Comparison of ENCODE assay signal across 25 cellular contexts in genomic region chr10:48817141-48817540, GRCh38.
DNase-seq lines count a peak whose midpoint lies in the region; ATAC-seq and TF ChIP-seq lines count a peak whose summit lies in the region.
"Had no signal": no experiment of that assay in that cellular context is flagged by ENCODE, and none has a peak within 500 bp of the region (broad histone marks: within the 10 kb centered on the region; RNA-seq: fewer than 3 reads in every experiment).

No MANE protein-coding gene starts in this region.

- H3K4me1 Mint-ChIP-seq in stimulated activated naive B cell treated with anti-CD40 and anti-IgM and Interleukin-4, amounts not matched to agents 10 μg/mL and 1 μg/mL and 100 μg/mL, for 72 hours: peaks cover 19% of the 10 kb centered on the region in 2 donors
- H3K4me1 Mint-ChIP-seq: CD8-positive, alpha-beta memory T cell had no signal

- H3K14ac ChIP-seq in neuronal stem cell (ENCODE audit: low read length): peak overlapping the region; percentile 25

- H2BK12ac ChIP-seq in neuronal stem cell (ENCODE audit: low read length): peak overlapping the region; percentile 53

- H3K23ac ChIP-seq in neuronal stem cell (ENCODE audit: low read depth, low read length, poor library complexity): peak overlapping the region; percentile 87

- H2AK5ac ChIP-seq in neuronal stem cell (ENCODE audit: low read depth, low read length): no peak overlapping the region

- H3K18ac ChIP-seq in neuronal stem cell (ENCODE audit: low read length): peak overlapping the region; percentile 50

- TF ChIP-seq CTCF in right atrium auricular region (IDR thresholded peaks at IDR 0.05) (no peak), heart left ventricle (IDR thresholded peaks at IDR 0.05) (no peak), coronary artery (IDR thresholded peaks at IDR 0.05) (no peak)

- H3K36me3 Mint-ChIP-seq in stimulated activated naive B cell treated with anti-CD40 and anti-IgM and Interleukin-4, amounts not matched to agents 10 μg/mL and 1 μg/mL and 100 μg/mL, for 72 hours: peaks cover 37 to 72% of the 10 kb centered on the region in 2 donors
- H3K36me3 Mint-ChIP-seq: CD4-positive, alpha-beta memory T cell; CD8-positive, alpha-beta memory T cell had no signal

- H2BK5ac ChIP-seq in neuronal stem cell (ENCODE audit: low read length): no peak overlapping the region

- no peaks in the 10 kb centered on the region for H3K9me3 ChIP-seq in right atrium auricular region
- H3K9me3 ChIP-seq in heart left ventricle: no peaks in the 10 kb centered on the region
- H3K9me3 ChIP-seq in neuronal stem cell (replicated peaks in 1 of 2; ENCODE audit: control insufficient read depth in 2 of 2, insufficient read depth in 1 of 2, low read depth in 1 of 2, low read length in 2 of 2): peaks cover 0 to 2% of the 10 kb centered on the region in 2 donors
- H3K9me3 ChIP-seq: A549; BLaER1 treated with 17β-estradiol and CSF1 and Interleukin-3, amounts not matched to agents 10 nM and 100 nM had no signal

- H2BK15ac ChIP-seq in neuronal stem cell (ENCODE audit: low read length): no peak overlapping the region

- no peak overlapping the region for H3K4me3 Mint-ChIP-seq in stimulated activated naive B cell treated with anti-CD40 and anti-IgM and Interleukin-4, amounts not matched to agents 10 μg/mL and 1 μg/mL and 100 μg/mL, for 72 hours
- H3K4me3 Mint-ChIP-seq: B cell; CD4-positive, alpha-beta memory T cell; CD4-positive, CD25-positive, alpha-beta regulatory T cell; CD8-positive, alpha-beta memory T cell had no signal

- H3K9ac ChIP-seq in neuronal stem cell (ENCODE audit: low read depth, low read length, poor library complexity): no peak overlapping the region
- H3K9ac ChIP-seq: BLaER1 treated with 17β-estradiol and CSF1 and Interleukin-3, amounts not matched to agents 10 nM and 100 nM had no signal

- H3K9me3 Mint-ChIP-seq in stimulated activated naive B cell treated with anti-CD40 and anti-IgM and Interleukin-4, amounts not matched to agents 10 μg/mL and 1 μg/mL and 100 μg/mL, for 72 hours: no peaks in the 10 kb centered on the region
- H3K9me3 Mint-ChIP-seq: CD4-positive, alpha-beta memory T cell; CD4-positive, CD25-positive, alpha-beta regulatory T cell had no signal

- TF ChIP-seq POLR2A in heart left ventricle (IDR thresholded peaks at IDR 0.05): no peak

- H3K27ac ChIP-seq in right atrium auricular region: no peak overlapping the region
- no peak overlapping the region for H3K27ac ChIP-seq in heart left ventricle
- H3K27ac ChIP-seq in coronary artery: no peak overlapping the region
- H3K27ac ChIP-seq in neuronal stem cell (replicated peaks; ENCODE audit: low read length): no peak overlapping the region
- H3K27ac ChIP-seq: 22Rv1; A549; BLaER1 treated with 17β-estradiol and CSF1 and Interleukin-3, amounts not matched to agents 10 nM and 100 nM; C4-2B had no signal

- ATAC-seq in heart left ventricle (no peak), HG02981 (IDR thresholded peaks at IDR 0.05; ENCODE audit: unreplicated experiment) (no peak), GM19351 (IDR thresholded peaks at IDR 0.05; ENCODE audit: unreplicated experiment) (no peak)
- no peak for ATAC-seq in stimulated activated naive B cell treated with anti-CD40 and anti-IgM and Interleukin-4, amounts not matched to agents 10 μg/mL and 1 μg/mL and 100 μg/mL, for 72 hours (replicated peaks)
- ATAC-seq: A549 had no signal

- intact Hi-C loops in heart left ventricle (cut with DNase I): no loop called here

- no peaks in the 10 kb centered on the region for H3K27me3 Mint-ChIP-seq in stimulated activated naive B cell treated with anti-CD40 and anti-IgM and Interleukin-4, amounts not matched to agents 10 μg/mL and 1 μg/mL and 100 μg/mL, for 72 hours
- H3K27me3 Mint-ChIP-seq: B cell; CD4-positive, CD25-positive, alpha-beta regulatory T cell had no signal

- H4K8ac ChIP-seq in neuronal stem cell (ENCODE audit: low read depth, low read length): peak overlapping the region; percentile 23

- H3K4me1 ChIP-seq in right atrium auricular region: peaks cover 0 to 3% of the 10 kb centered on the region in 2 donors
- H3K4me1 ChIP-seq in heart left ventricle: peaks cover 0 to 17% (median 2%) of the 10 kb centered on the region in 12 donors
- no peaks in the 10 kb centered on the region for H3K4me1 ChIP-seq in neuronal stem cell (ENCODE audit: control insufficient read depth in 2 of 2, insufficient read depth in 1 of 2, low read depth in 1 of 2, low read length in 2 of 2)
- H3K4me1 ChIP-seq: A549 had no signal

- H3K4me3 ChIP-seq in right atrium auricular region (no peak overlapping the region), heart left ventricle (no peak overlapping the region), coronary artery (no peak overlapping the region), neuronal stem cell (ENCODE audit: low read length in 2 of 2) (no peak overlapping the region)
- H3K4me3 ChIP-seq: A549; BLaER1 treated with 17β-estradiol and CSF1 and Interleukin-3, amounts not matched to agents 10 nM and 100 nM had no signal

- H3K79me1 ChIP-seq in neuronal stem cell (ENCODE audit: low read depth, low read length): no peaks in the 10 kb centered on the region

- no peak overlapping the region for H2AFZ ChIP-seq in neuronal stem cell (ENCODE audit: low read length)

- H3K36me3 ChIP-seq in right atrium auricular region (no peaks in the 10 kb centered on the region), heart left ventricle (peaks cover 0 to 9% (median 0%) of the 10 kb centered on the region in 9 donors), neuronal stem cell (replicated peaks in 1 of 2; ENCODE audit: control insufficient read depth in 2 of 2, insufficient read depth in 2 of 2, low read length in 2 of 2) (no peaks in the 10 kb centered on the region)

- DNase-seq in right atrium auricular region (ENCODE audit: low spot score) (peak; percentile 32), heart left ventricle (no peak), coronary artery (ENCODE audit: low spot score) (peak; percentile 28), neuronal stem cell (ENCODE audit: low spot score) (no peak), NCI-H2081 treated with DMSO at 0.1 percent for 48 hours (lab: John Stamatoyannopoulos, UW) (no peak)
- no peak for DNase-seq in stimulated activated naive B cell treated with anti-CD40 and anti-IgM and Interleukin-4, amounts not matched to agents 10 μg/mL and 1 μg/mL and 100 μg/mL, for 72 hours
- DNase-seq: AML-193; CD4-positive, alpha-beta memory T cell; CD4-positive, CD25-positive, alpha-beta regulatory T cell; CD8-positive, alpha-beta memory T cell; COR-L47; DMS 273 treated with DMSO at 0.1 percent for 48 hours; DMS153; DMS53; DMS79; DND-41; EL; GDM1 had no signal

- no peaks in the 10 kb centered on the region for H3K27me3 ChIP-seq in right atrium auricular region
- no peaks in the 10 kb centered on the region for H3K27me3 ChIP-seq in heart left ventricle
- H3K27me3 ChIP-seq in neuronal stem cell (ENCODE audit: control insufficient read depth in 3 of 3, insufficient read depth in 3 of 3, low read depth in 1 of 3, low read length in 3 of 3): no peaks in the 10 kb centered on the region
- H3K27me3 ChIP-seq: BLaER1 treated with 17β-estradiol and CSF1 and Interleukin-3, amounts not matched to agents 10 nM and 100 nM had no signal

- H4K91ac ChIP-seq in neuronal stem cell (ENCODE audit: low read depth, low read length, poor library complexity): no peak overlapping the region

- H3K4ac ChIP-seq in neuronal stem cell (ENCODE audit: low read length): no peak overlapping the region

- H3K4me2 ChIP-seq in neuronal stem cell (ENCODE audit: insufficient read depth, low read length, poor library complexity, severe bottlenecking): no peak overlapping the region
- H3K4me2 ChIP-seq: A549; BLaER1 treated with 17β-estradiol and CSF1 and Interleukin-3, amounts not matched to agents 10 nM and 100 nM had no signal

- H3K27ac Mint-ChIP-seq in stimulated activated naive B cell treated with anti-CD40 and anti-IgM and Interleukin-4, amounts not matched to agents 10 μg/mL and 1 μg/mL and 100 μg/mL, for 72 hours: peak overlapping the region; percentile 86
- H3K27ac Mint-ChIP-seq: B cell; CD4-positive, alpha-beta memory T cell; CD4-positive, CD25-positive, alpha-beta regulatory T cell; CD8-positive, alpha-beta memory T cell had no signal

- H2BK120ac ChIP-seq in neuronal stem cell (ENCODE audit: low read depth, low read length): no peak overlapping the region

- WGBS in heart left ventricle, 4 donors: 87 to 98% (median 91%) methylated on average over 10 of the region's 10 CpGs
- WGBS in neuronal stem cell (ENCODE audit: extremely low coverage in 2 of 2, insufficient read length in 2 of 2, insufficient replicate concordance in 1 of 2), 2 donors: no CpG with 5 or more reads among the region's 10 CpGs

Comparison
In these comparisons a context has a peak if more than half of its experiments do, and no peak if none do; other contexts are left out.
1. DNase-seq: peak in right atrium auricular region (single experiment) and coronary artery (single experiment); none in heart left ventricle (0 of 5), neuronal stem cell (single experiment), stimulated activated naive B cell treated with anti-CD40 and anti-IgM and Interleukin-4, amounts not matched to agents 10 μg/mL and 1 μg/mL and 100 μg/mL, for 72 hours (single experiment) and NCI-H2081 treated with DMSO at 0.1 percent for 48 hours (single experiment).